In genomic region chr14:90705052-90705392, GRCh38 we compare ENCODE assay signal across 8 cellular contexts.
"Had no signal": no experiment of that assay in that cellular context is flagged by ENCODE, and none has a peak within 500 bp of the region (broad histone marks: within the 10 kb centered on the region; RNA-seq: fewer than 3 reads in every experiment).

No MANE protein-coding gene starts in this region.

- DNase-seq: GDM1, GF-D8 had no signal

- H3K4me3 ChIP-seq: GM12878 had no signal

- FAIRE-seq: G401.6, GM12878, GM12891, GM12892, GM18507, GM19239 had no signal

- ATAC-seq: GM12878 had no signal
